ENCODE assay signal across 18 cellular contexts in the genomic region with DNA sequence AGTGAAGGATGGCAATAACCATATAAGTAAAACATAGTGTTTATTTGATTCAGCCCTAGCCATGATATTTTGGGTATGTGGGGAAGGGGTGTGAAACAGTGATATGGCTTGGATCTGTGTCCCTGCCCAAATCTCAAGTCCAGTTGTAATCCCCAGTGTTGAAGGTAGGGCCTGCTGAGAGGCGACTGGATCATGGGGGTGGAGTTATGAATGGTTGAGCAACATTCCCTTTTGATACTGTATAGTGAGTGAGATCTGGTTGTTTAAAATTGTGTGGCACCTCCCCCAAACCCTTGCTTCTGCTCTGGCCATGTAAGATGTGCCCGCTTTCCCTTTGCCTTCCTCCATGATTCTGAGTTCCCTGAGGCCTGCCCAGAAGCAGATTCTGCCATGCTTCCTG.
DNase-seq lines count a peak whose midpoint lies in the region; ATAC-seq, FAIRE-seq and TF ChIP-seq lines count a peak whose summit lies in the region.
"Had no signal": no experiment of that assay in that cellular context is flagged by ENCODE, and none has a peak within 500 bp of the region (broad histone marks: within the 10 kb centered on the region; RNA-seq: fewer than 3 reads in every experiment).

No MANE protein-coding gene starts in this region.

- H3K27ac ChIP-seq in RWPE2 (ENCODE audit: poor library complexity, severe bottlenecking) (peak overlapping the region; percentile 41), foreskin keratinocyte (no peak overlapping the region)
- H3K27ac ChIP-seq: GM23248 had no signal

- H3K4me3 ChIP-seq in RWPE2 (ENCODE audit: severe bottlenecking) (no peak overlapping the region), bronchial epithelial cell (ENCODE audit: low read depth, low read length) (no peak overlapping the region)
- H3K4me3 ChIP-seq: GM23248 had no signal

- DNase-seq in RWPE2 (ENCODE audit: low spot score): no peak
- peak; percentile 61 for DNase-seq in bronchial epithelial cell (ENCODE audit: low read depth)
- DNase-seq in foreskin keratinocyte: peak in 1 of 2 donors; percentile 16
- no peak for DNase-seq in NCI-H2081 (lab: John Stamatoyannopoulos, UW)
- DNase-seq in left ventricle myocardium superior: no peak
- DNase-seq: C1 segment of cervical spinal cord; Caco-2; CD4-positive, CD25-positive, alpha-beta regulatory T cell; CD8-positive, alpha-beta T cell; DMS153; DND-41; GM23248; H7; HCEC 1CT had no signal

- intact Hi-C loops in left ventricle myocardium superior (cut with micrococcal nuclease): no loop called here

- ATAC-seq in RWPE2 (ENCODE audit: low read depth) (peak; percentile 5; the same call in 1 of the 3 replicates), foreskin keratinocyte (peak; percentile 45), GM21717 (IDR thresholded peaks at IDR 0.05; ENCODE audit: unreplicated experiment) (no peak), left ventricle myocardium superior (no peak)
- ATAC-seq: CD8-positive, alpha-beta T cell had no signal

- H3K9me3 ChIP-seq in RWPE2 (ENCODE audit: severe bottlenecking): no peaks in the 10 kb centered on the region

- no peak for FAIRE-seq in bronchial epithelial cell (lab: Jason Lieb, UNC)
- FAIRE-seq: G401.6, GM12892, H1 had no signal

- H3K27me3 ChIP-seq in RWPE2 (ENCODE audit: insufficient read depth, poor library complexity, severe bottlenecking) (no peaks in the 10 kb centered on the region), bronchial epithelial cell (ENCODE audit: control insufficient read depth, insufficient read depth, low read length) (no peaks in the 10 kb centered on the region), foreskin keratinocyte (no peaks in the 10 kb centered on the region)

- no peaks in the 10 kb centered on the region for H3K36me3 ChIP-seq in RWPE2 (ENCODE audit: low read depth)
- H3K36me3 ChIP-seq in bronchial epithelial cell (ENCODE audit: control insufficient read depth, insufficient read depth, low read length): no peaks in the 10 kb centered on the region

- TF ChIP-seq CTCF in RWPE2 (IDR thresholded peaks at IDR 0.05; ENCODE audit: poor library complexity, severe bottlenecking) (no peak), bronchial epithelial cell (IDR thresholded peaks at IDR 0.05; ENCODE audit: insufficient read depth, low read length, severe bottlenecking) (peak; percentile 10), foreskin keratinocyte (conservative IDR thresholded peaks at IDR 0.05) (no peak)

- H3K4me1 ChIP-seq in RWPE2 (ENCODE audit: insufficient read depth, poor library complexity, severe bottlenecking) (peaks cover 13% of the 10 kb centered on the region), foreskin keratinocyte (no peaks in the 10 kb centered on the region)
- H3K4me1 ChIP-seq: Caco-2 had no signal

Comparison
In these comparisons a context has a peak if more than half of its experiments do, and no peak if none do; other contexts are left out.
1. ATAC-seq: peak in RWPE2 (single experiment) and foreskin keratinocyte (single experiment); none in GM21717 (single experiment) and left ventricle myocardium superior (single experiment).